17 cellular contexts compared by ENCODE assay signal in the genomic region with DNA sequence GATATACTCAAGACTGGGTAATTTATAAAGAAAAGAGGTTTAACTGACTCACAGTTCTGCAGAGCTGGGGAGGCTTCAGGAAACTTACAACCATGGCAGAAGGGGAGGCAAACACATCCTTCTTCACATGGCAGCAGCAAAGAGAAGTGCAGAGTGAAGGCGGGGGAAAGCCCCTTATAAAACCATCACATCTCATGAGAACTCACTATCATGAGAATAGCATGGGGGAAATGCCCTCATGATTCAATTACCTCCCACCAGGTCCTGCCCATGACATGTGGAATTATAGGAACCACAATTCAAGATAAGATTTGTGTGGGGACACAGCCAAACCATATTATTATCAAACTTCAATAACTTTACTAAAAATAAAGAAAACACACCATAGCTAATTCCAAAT. TPM values are rescaled to one million over a fixed set of nuclear protein-coding genes. Genes with fewer than 3 reads are reported as not detected.
DNase-seq lines count a peak whose midpoint lies in the region; ATAC-seq, FAIRE-seq and TF ChIP-seq lines count a peak whose summit lies in the region.
"Had no signal": no experiment of that assay in that cellular context is flagged by ENCODE, and none has a peak within 500 bp of the region (broad histone marks: within the 10 kb centered on the region; RNA-seq: fewer than 3 reads in every experiment).

No MANE protein-coding gene starts in this region.

- no peak overlapping the region for H3K27ac Mint-ChIP-seq in activated CD4-positive, alpha-beta T cell treated with anti-CD3 and anti-CD28 coated beads, Interleukin-2, amount 10 ng/mL, durations not matched to agents 7 days and 5 days
- H3K27ac Mint-ChIP-seq in astrocyte (ENCODE audit: unreplicated experiment): no peak overlapping the region

- H3K4me2 ChIP-seq in astrocyte (ENCODE audit: low read length): no peak overlapping the region

- TF ChIP-seq CTCF in astrocyte (IDR thresholded peaks at IDR 0.05; ENCODE audit: insufficient read depth, low read depth, low read length) (no peak), uterus (IDR thresholded peaks at IDR 0.05) (no peak)

- CTCF ChIA-PET in activated CD4-positive, alpha-beta T cell treated with anti-CD3 and anti-CD28 coated beads, Interleukin-2, amount 10 ng/mL, durations not matched to agents 7 days and 5 days (lab: Charles Lee): interaction anchor here (0.6 kb wide), 1 partner anchor 10 kb away, joined by 3 read pairs; no protein-coding TSS in a partner anchor

- FAIRE-seq in astrocyte (lab: Jason Lieb, UNC): no peak
- FAIRE-seq: H54 had no signal

- POLR2A ChIA-PET in activated CD4-positive, alpha-beta T cell treated with anti-CD3 and anti-CD28 coated beads, Interleukin-2, amount 10 ng/mL, durations not matched to agents 7 days and 5 days (lab: Charles Lee): no interaction called here

- peaks cover 10% of the 10 kb centered on the region for H3K27me3 Mint-ChIP-seq in activated CD4-positive, alpha-beta T cell treated with anti-CD3 and anti-CD28 coated beads, Interleukin-2, amount 10 ng/mL, durations not matched to agents 7 days and 5 days
- no peaks in the 10 kb centered on the region for H3K27me3 Mint-ChIP-seq in astrocyte (ENCODE audit: low read depth, unreplicated experiment)

- H3K36me3 ChIP-seq in astrocyte (ENCODE audit: insufficient read depth, low read length) (no peaks in the 10 kb centered on the region), uterus (no peaks in the 10 kb centered on the region)

- H3K4me1 ChIP-seq in astrocyte (ENCODE audit: insufficient read depth, low read length) (peaks cover 4% of the 10 kb centered on the region), uterus (no peaks in the 10 kb centered on the region)

- H2AFZ ChIP-seq in astrocyte (ENCODE audit: low read depth, low read length): no peak overlapping the region

- peaks cover 19% of the 10 kb centered on the region for H3K4me1 Mint-ChIP-seq in activated CD4-positive, alpha-beta T cell treated with anti-CD3 and anti-CD28 coated beads, Interleukin-2, amount 10 ng/mL, durations not matched to agents 7 days and 5 days
- H3K4me1 Mint-ChIP-seq in astrocyte (ENCODE audit: low read depth, unreplicated experiment): peaks cover 2% of the 10 kb centered on the region

- H3K4me3 ChIP-seq in astrocyte (ENCODE audit: insufficient read depth, low read depth, low read length) (no peak overlapping the region), uterus (no peak overlapping the region)

- peak; percentile 25 for DNase-seq in activated CD4-positive, alpha-beta T cell treated with anti-CD3 and anti-CD28 coated beads for 48 hours
- no peak for DNase-seq in activated CD4-positive, alpha-beta T cell treated with anti-CD3 and anti-CD28 coated beads, Interleukin-2, amount 10 ng/mL, durations not matched to agents 7 days and 5 days
- peak; percentile 49 for DNase-seq in stimulated activated CD4-positive, alpha-beta T cell treated with anti-CD3 and anti-CD28 coated beads, Interleukin-15, amount 100 ng/mL, for 24 hours
- no peak for DNase-seq in stimulated activated CD4-positive, alpha-beta T cell treated with anti-CD3 and anti-CD28 coated beads, Interleukin-12 subunit alpha, Interleukin-12 subunit beta, amount 100 ng/mL, for 4 hours
- DNase-seq in astrocyte (ENCODE audit: low read depth): peak; percentile 20
- DNase-seq in stimulated activated naive CD8-positive, alpha-beta T cell treated with anti-CD3 and anti-CD28 coated beads, Interleukin-15, Interleukin-2, amounts not matched to agents 100 U/mL and 50 U/mL, for 24 hours: peak; percentile 35
- no peak for DNase-seq in uterus
- DNase-seq in COLO829 (ENCODE audit: low spot score): no peak
- DNase-seq: 8988T, C1 segment of cervical spinal cord, DMS153, MV-4-11, NCI-H1436, NCI-H2029 treated with DMSO at 0.1 percent for 48 hours, NCI-H510A treated with DMSO at 0.1 percent for 48 hours had no signal

- H3K9ac ChIP-seq in astrocyte (ENCODE audit: low read length): no peak overlapping the region

- H3K9me3 ChIP-seq in astrocyte (ENCODE audit: insufficient read depth, low read depth, low read length) (no peaks in the 10 kb centered on the region), uterus (no peaks in the 10 kb centered on the region)

- H3K79me2 ChIP-seq in astrocyte (ENCODE audit: insufficient read depth, low read length): no peaks in the 10 kb centered on the region

- H3K4me3 Mint-ChIP-seq in activated CD4-positive, alpha-beta T cell treated with anti-CD3 and anti-CD28 coated beads, Interleukin-2, amount 10 ng/mL, durations not matched to agents 7 days and 5 days: no peak overlapping the region
- H3K4me3 Mint-ChIP-seq in astrocyte (ENCODE audit: unreplicated experiment): no peak overlapping the region

- no peaks in the 10 kb centered on the region for H3K27me3 ChIP-seq in astrocyte (ENCODE audit: insufficient read depth, low read length)
- H3K27me3 ChIP-seq in uterus: no peaks in the 10 kb centered on the region

- H3K36me3 Mint-ChIP-seq in activated CD4-positive, alpha-beta T cell treated with anti-CD3 and anti-CD28 coated beads, Interleukin-2, amount 10 ng/mL, durations not matched to agents 7 days and 5 days (ENCODE audit: low read depth): peaks cover 8% of the 10 kb centered on the region
- H3K36me3 Mint-ChIP-seq in astrocyte (ENCODE audit: low read depth, unreplicated experiment): no peaks in the 10 kb centered on the region

- no peak overlapping the region for H3K27ac ChIP-seq in astrocyte (ENCODE audit: low read depth, low read length)
- H3K27ac ChIP-seq in uterus: no peak overlapping the region
- H3K27ac ChIP-seq: HL-60 had no signal

- ATAC-seq in stimulated activated naive CD8-positive, alpha-beta T cell treated with anti-CD3 and anti-CD28 coated beads, Interleukin-15, Interleukin-2, amounts not matched to agents 100 U/mL and 50 U/mL, for 24 hours: peak; percentile 34

- intact Hi-C loops in uterus (cut with DNase I; ENCODE audit: low total_unique reads): no loop called here

- no peaks in the 10 kb centered on the region for H4K20me1 ChIP-seq in astrocyte (ENCODE audit: insufficient read depth, low read length)

- no peak for TF ChIP-seq POLR2A in uterus (IDR thresholded peaks at IDR 0.05)

- H3K9me3 Mint-ChIP-seq in activated CD4-positive, alpha-beta T cell treated with anti-CD3 and anti-CD28 coated beads, Interleukin-2, amount 10 ng/mL, durations not matched to agents 7 days and 5 days: peaks cover 22% of the 10 kb centered on the region
- H3K9me3 Mint-ChIP-seq in astrocyte (ENCODE audit: unreplicated experiment): peaks cover 2% of the 10 kb centered on the region

RNA-seq across cellular contexts. Expression of a gene that starts 30.4 kb away (rescaled TPM):
- 1 to 10 TPM; 5.2 to 7.6 TPM for total RNA-seq in activated CD4-positive, alpha-beta T cell treated with anti-CD3 and anti-CD28 coated beads, Interleukin-2, amount 10 ng/mL, durations not matched to agents 7 days and 5 days
- total RNA-seq in astrocyte (19.8 and 20.1 TPM in 2 replicates), uterus (10 to 100 TPM; 27.6 to 58.5 (median 34.4) TPM)

Comparison
In these comparisons a context has a peak if more than half of its experiments do, and no peak if none do; other contexts are left out.
1. DNase-seq: peak in activated CD4-positive, alpha-beta T cell treated with anti-CD3 and anti-CD28 coated beads for 48 hours (single experiment), stimulated activated CD4-positive, alpha-beta T cell treated with anti-CD3 and anti-CD28 coated beads, Interleukin-15, amount 100 ng/mL, for 24 hours (single experiment), astrocyte (single experiment) and stimulated activated naive CD8-positive, alpha-beta T cell treated with anti-CD3 and anti-CD28 coated beads, Interleukin-15, Interleukin-2, amounts not matched to agents 100 U/mL and 50 U/mL, for 24 hours (single experiment); none in activated CD4-positive, alpha-beta T cell treated with anti-CD3 and anti-CD28 coated beads, Interleukin-2, amount 10 ng/mL, durations not matched to agents 7 days and 5 days (single experiment), stimulated activated CD4-positive, alpha-beta T cell treated with anti-CD3 and anti-CD28 coated beads, Interleukin-12 subunit alpha, Interleukin-12 subunit beta, amount 100 ng/mL, for 4 hours (single experiment), uterus (0 of 2) and COLO829 (single experiment).